ENCODE assay signal across 24 cellular contexts in genomic region chr3:172012775-172013174, GRCh38.
"Had no signal": no experiment of that assay in that cellular context is flagged by ENCODE, and none has a peak within 500 bp of the region (broad histone marks: within the 10 kb centered on the region; RNA-seq: fewer than 3 reads in every experiment).

No MANE protein-coding gene starts in this region.

- H3K4me3 ChIP-seq: adrenal gland, SK-N-MC had no signal

- H3K4me3 Mint-ChIP-seq: activated CD8-positive, alpha-beta T cell treated with anti-CD3 and anti-CD28 coated beads for 36 hours; activated naive CD8-positive, alpha-beta T cell treated with anti-CD3 and anti-CD28 coated beads, Interleukin-2, amount 10 ng/mL, durations not matched to agents 7 days and 5 days; T-cell had no signal

- H3K36me3 ChIP-seq: adrenal gland had no signal

- H3K27me3 ChIP-seq: adrenal gland had no signal

- DNase-seq: activated CD4-positive, alpha-beta T cell treated with anti-CD3 and anti-CD28 coated beads, Interleukin-2, amount 50 U/mL, for 1 hour; activated CD4-positive, CD25-positive, alpha-beta regulatory T cell; activated CD8-positive, alpha-beta memory T cell treated with anti-CD3 and anti-CD28 coated beads, Interleukin-2, amount 50 U/mL, for 4 hours; activated CD8-positive, alpha-beta T cell treated with anti-CD3 and anti-CD28 coated beads for 36 hours; activated naive CD4-positive, alpha-beta T cell treated with anti-CD3 and anti-CD28 coated beads, Interleukin-2, amount 50 U/mL, for 16 hours; activated naive CD8-positive, alpha-beta T cell treated with anti-CD3 and anti-CD28 coated beads, Interleukin-2, amount 10 ng/mL, durations not matched to agents 7 days and 5 days; adrenal gland; aorta; central memory CD4-positive, alpha-beta T cell; NCI-H1105 treated with DMSO at 0.1 percent for 48 hours; NCI-H1436 treated with DMSO at 0.1 percent for 48 hours; NCI-H187; NCI-H2081; NCI-H510A treated with DMSO at 0.1 percent for 48 hours; NCI-H69; NK-92 treated with Interleukin-12 subunit alpha and Interleukin-12 subunit beta, amount 100 ng/mL, for 24 hours; OCI-M1; SIG-M5; T-cell; T-helper 2 cell; T1000 had no signal

- H3K9me3 Mint-ChIP-seq: activated CD8-positive, alpha-beta T cell treated with anti-CD3 and anti-CD28 coated beads for 36 hours; activated naive CD8-positive, alpha-beta T cell treated with anti-CD3 and anti-CD28 coated beads, Interleukin-2, amount 10 ng/mL, durations not matched to agents 7 days and 5 days; T-cell had no signal

- H3K9me3 ChIP-seq: adrenal gland had no signal

- H3K27ac Mint-ChIP-seq: activated CD8-positive, alpha-beta T cell treated with anti-CD3 and anti-CD28 coated beads for 36 hours; activated naive CD8-positive, alpha-beta T cell treated with anti-CD3 and anti-CD28 coated beads, Interleukin-2, amount 10 ng/mL, durations not matched to agents 7 days and 5 days; T-cell had no signal

- H3K27ac ChIP-seq: adrenal gland, KMS-11, SK-N-MC, VCaP had no signal

- H3K27me3 Mint-ChIP-seq: activated CD8-positive, alpha-beta T cell treated with anti-CD3 and anti-CD28 coated beads for 36 hours had no signal

- H3K4me1 Mint-ChIP-seq: activated naive CD8-positive, alpha-beta T cell treated with anti-CD3 and anti-CD28 coated beads, Interleukin-2, amount 10 ng/mL, durations not matched to agents 7 days and 5 days; T-cell had no signal

- H3K4me1 ChIP-seq: adrenal gland had no signal

- ATAC-seq: activated CD8-positive, alpha-beta T cell treated with anti-CD3 and anti-CD28 coated beads for 36 hours; T-cell had no signal
